8 cellular contexts compared by ENCODE assay signal in the genomic region with DNA sequence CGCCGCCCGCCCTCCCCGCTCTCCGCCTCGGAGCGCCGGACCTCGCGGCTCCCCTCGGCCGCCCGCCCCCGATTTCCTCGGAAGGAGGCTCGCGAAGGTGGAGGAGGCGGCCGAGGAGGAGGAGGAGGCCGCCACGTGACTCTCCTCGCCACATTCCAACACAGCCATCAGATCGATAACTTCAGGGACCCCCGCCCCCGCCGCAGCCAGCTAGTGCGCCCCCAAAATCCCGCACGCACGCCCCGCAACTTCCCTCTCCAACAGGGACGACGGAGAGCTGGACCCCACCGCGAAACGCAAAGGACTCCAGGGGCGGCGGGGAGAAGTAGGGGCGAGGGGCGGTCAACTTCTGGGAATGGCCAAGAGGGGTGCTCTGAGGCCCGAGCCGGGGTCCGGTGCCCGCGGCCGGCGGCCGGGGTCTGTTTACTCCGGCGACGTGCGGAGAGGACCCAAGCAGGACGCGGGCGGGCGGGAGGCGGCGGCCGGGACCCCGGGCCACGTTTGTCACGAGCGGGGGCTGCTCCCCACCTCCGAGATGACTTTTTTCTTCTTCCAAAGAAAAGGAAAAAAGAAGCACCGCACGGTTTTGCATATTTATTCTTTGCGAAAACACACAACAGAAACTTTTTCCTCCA. TPM values are rescaled to one million over a fixed set of nuclear protein-coding genes. Genes with fewer than 3 reads are reported as not detected.
DNase-seq lines count a peak whose midpoint lies in the region; ATAC-seq and TF ChIP-seq lines count a peak whose summit lies in the region.

No MANE protein-coding gene starts in this region.

- no peak for ATAC-seq in stimulated activated naive B cell treated with anti-CD40 and anti-IgM and Interleukin-4, amounts not matched to agents 10 μg/mL and 1 μg/mL and 100 μg/mL, for 72 hours (replicated peaks)
- ATAC-seq in GM18868 (IDR thresholded peaks at IDR 0.05; ENCODE audit: unreplicated experiment) (no peak), HG02610 (IDR thresholded peaks at IDR 0.05; ENCODE audit: unreplicated experiment) (no peak)

- no peak overlapping the region for H3K27ac Mint-ChIP-seq in immature natural killer cell
- no peak overlapping the region for H3K27ac Mint-ChIP-seq in stimulated activated naive B cell treated with anti-CD40 and anti-IgM and Interleukin-4, amounts not matched to agents 10 μg/mL and 1 μg/mL and 100 μg/mL, for 72 hours

- H3K4me1 Mint-ChIP-seq in immature natural killer cell = peaks cover 21 to 36% of the 10 kb centered on the region in 2 donors
- H3K4me1 Mint-ChIP-seq in stimulated activated naive B cell treated with anti-CD40 and anti-IgM and Interleukin-4, amounts not matched to agents 10 μg/mL and 1 μg/mL and 100 μg/mL, for 72 hours = peaks cover 8 to 24% of the 10 kb centered on the region in 2 donors

- TF ChIP-seq CTCF in astrocyte of the cerebellum (IDR thresholded peaks at IDR 0.05; ENCODE audit: low read depth, low read length, missing control alignments) = no peak

- H3K9me3 Mint-ChIP-seq in immature natural killer cell = peaks cover 0 to 2% (median 0%) of the 10 kb centered on the region in 6 donors
- no peaks in the 10 kb centered on the region for H3K9me3 Mint-ChIP-seq in stimulated activated naive B cell treated with anti-CD40 and anti-IgM and Interleukin-4, amounts not matched to agents 10 μg/mL and 1 μg/mL and 100 μg/mL, for 72 hours

- in situ Hi-C loops in astrocyte of the cerebellum (cut with HindIII; ENCODE audit: low sequenced_read_pairs) = loop anchor here (5.0 kb wide), 1 partner anchor 473 kb away; no protein-coding TSS in a partner anchor

- H3K4me3 ChIP-seq in astrocyte of the cerebellum (ENCODE audit: low read depth, low read length) = peak overlapping the region; percentile 90

- peaks cover 0 to 3% (median 0%) of the 10 kb centered on the region in 3 donors for H3K36me3 Mint-ChIP-seq in immature natural killer cell
- H3K36me3 Mint-ChIP-seq in stimulated activated naive B cell treated with anti-CD40 and anti-IgM and Interleukin-4, amounts not matched to agents 10 μg/mL and 1 μg/mL and 100 μg/mL, for 72 hours = peaks cover 3 to 6% of the 10 kb centered on the region in 2 donors

- peaks cover 5 to 42% (median 39%) of the 10 kb centered on the region in 3 donors for H3K27me3 Mint-ChIP-seq in immature natural killer cell (ENCODE audit: low read depth in 3 of 3)
- H3K27me3 Mint-ChIP-seq in stimulated activated naive B cell treated with anti-CD40 and anti-IgM and Interleukin-4, amounts not matched to agents 10 μg/mL and 1 μg/mL and 100 μg/mL, for 72 hours = peaks cover 40 to 54% of the 10 kb centered on the region in 2 donors

- DNase-seq in activated gamma-delta T cell (lab: John Stamatoyannopoulos, UW) (peak; percentile 5), activated gamma-delta T cell treated with Interleukin-2 at 50 U/mL for 16 hours (no peak), astrocyte of the cerebellum (ENCODE audit: low read depth) (no peak), immature natural killer cell (peak in 1 of 3 donors; percentile 7), NCI-H2196 (lab: John Stamatoyannopoulos, UW; ENCODE audit: unreplicated experiment) (no peak)
- DNase-seq in stimulated activated naive B cell treated with anti-CD40 and anti-IgM and Interleukin-4, amounts not matched to agents 10 μg/mL and 1 μg/mL and 100 μg/mL, for 72 hours = no peak

- peak overlapping the region; percentile 85 to 91 (median 85) for H3K4me3 Mint-ChIP-seq in immature natural killer cell
- peak overlapping the region; percentile 93 to 99 for H3K4me3 Mint-ChIP-seq in stimulated activated naive B cell treated with anti-CD40 and anti-IgM and Interleukin-4, amounts not matched to agents 10 μg/mL and 1 μg/mL and 100 μg/mL, for 72 hours

RNA-seq across cellular contexts. Expression of a gene that starts 1.9 kb away (rescaled TPM):
- polyA plus RNA-seq in immature natural killer cell = 1 to 10 TPM in 1 of 3 donors, not detected in 2; 1.8 TPM
